21 cellular contexts compared by ENCODE assay signal in the genomic region with DNA sequence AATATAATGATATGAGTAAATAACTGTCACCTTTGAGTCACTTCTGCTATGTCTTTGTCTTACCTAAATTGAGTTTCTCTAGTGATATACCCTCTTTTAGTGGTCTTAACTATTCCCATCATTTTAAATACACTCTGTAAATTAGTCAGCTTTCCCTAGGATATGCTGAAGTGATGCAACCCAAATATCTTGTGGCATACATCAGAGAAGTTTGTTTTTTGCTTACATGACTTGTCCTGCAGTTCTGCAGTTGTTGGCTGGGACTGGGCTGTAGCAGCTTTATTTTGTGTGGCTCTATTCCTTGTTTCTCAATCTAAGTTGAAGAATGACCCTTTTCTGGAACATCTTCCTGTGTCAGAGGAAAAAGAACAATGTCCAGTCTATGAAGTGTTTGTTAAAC.
DNase-seq lines count a peak whose midpoint lies in the region; TF ChIP-seq lines count a peak whose summit lies in the region.
"Had no signal": no experiment of that assay in that cellular context is flagged by ENCODE, and none has a peak within 500 bp of the region (broad histone marks: within the 10 kb centered on the region; RNA-seq: fewer than 3 reads in every experiment).

No MANE protein-coding gene starts in this region.

- H3K9me3 ChIP-seq in smooth muscle cell (replicated peaks; ENCODE audit: low read depth) = no peaks in the 10 kb centered on the region
- H3K9me3 ChIP-seq: gastrocnemius medialis, MG63, SJCRH30, spleen, transverse colon had no signal

- H3K27ac Mint-ChIP-seq in type B pancreatic cell = no peak overlapping the region
- H3K27ac Mint-ChIP-seq: GM23338; stimulated activated effector memory CD8-positive, alpha-beta T cell treated with anti-CD3 and anti-CD28 coated beads, Interleukin-12 subunit alpha, Interleukin-12 subunit beta, amount 100 ng/mL, for 72 hours had no signal

- no peak overlapping the region for H2AFZ ChIP-seq in smooth muscle cell (ENCODE audit: low read depth)
- H2AFZ ChIP-seq: GM23338 had no signal

- peaks cover 25% of the 10 kb centered on the region for H3K4me1 ChIP-seq in smooth muscle cell (ENCODE audit: low read depth)
- H3K4me1 ChIP-seq: spleen had no signal

- H3F3A ChIP-seq in smooth muscle cell (ENCODE audit: low read depth) = peaks cover 17% of the 10 kb centered on the region

- peak overlapping the region; percentile 55 for H3K27ac ChIP-seq in smooth muscle cell (ENCODE audit: low read depth)
- H3K27ac ChIP-seq: gastrocnemius medialis, SJCRH30, spleen had no signal

- H3K9ac ChIP-seq in smooth muscle cell (ENCODE audit: low read depth) = peak overlapping the region; percentile 17

- H3K4me3 ChIP-seq in fibroblast of the aortic adventitia (ENCODE audit: low read depth, low read length) (no peak overlapping the region), smooth muscle cell (no peak overlapping the region)
- H3K4me3 ChIP-seq: gastrocnemius medialis, GM23338, MG63, SJCRH30, spleen, transverse colon had no signal

- TF ChIP-seq CTCF in fibroblast of the aortic adventitia (IDR thresholded peaks at IDR 0.05; ENCODE audit: insufficient read depth, low read length) (no peak), smooth muscle cell (IDR thresholded peaks at IDR 0.05; ENCODE audit: borderline replicate concordance, insufficient read depth, poor library complexity, severe bottlenecking) (no peak), type B pancreatic cell (conservative IDR thresholded peaks at IDR 0.05) (no peak)

- no peaks in the 10 kb centered on the region for H3K27me3 Mint-ChIP-seq in type B pancreatic cell
- H3K27me3 Mint-ChIP-seq: CD4-positive, alpha-beta memory T cell had no signal

- H3K4me1 Mint-ChIP-seq in type B pancreatic cell (ENCODE audit: unreplicated experiment) = peaks cover 14% of the 10 kb centered on the region
- H3K4me1 Mint-ChIP-seq: CD4-positive, alpha-beta memory T cell had no signal

- H3K4me2 ChIP-seq in smooth muscle cell = peak overlapping the region; percentile 4
- H3K4me2 ChIP-seq: GM23338 had no signal

- H4K20me1 ChIP-seq in smooth muscle cell (ENCODE audit: low read depth) = peaks cover 40% of the 10 kb centered on the region

- DNase-seq in GM04503 (ENCODE audit: low read depth) (peak; percentile 78), amniotic stem cell (lab: John Stamatoyannopoulos, UW) (peak; percentile 19), fibroblast of the aortic adventitia (ENCODE audit: low read depth) (peak; percentile 74), smooth muscle cell (lab: John Stamatoyannopoulos, UW; ENCODE audit: unreplicated experiment) (no peak), H4 (ENCODE audit: low spot score) (no peak), type B pancreatic cell (ENCODE audit: extremely low spot score, unreplicated experiment) (no peak), dermis blood vessel endothelial cell (no peak)
- no peak for DNase-seq in stimulated activated CD4-positive, alpha-beta T cell treated with anti-CD3 and anti-CD28 coated beads, Interleukin-2, amount 100 ng/mL, for 48 hours
- DNase-seq: activated CD4-positive, alpha-beta T cell treated with anti-CD3 and anti-CD28 coated beads for 1 hour; activated gamma-delta T cell treated with Interleukin-2 at 50 U/mL for 16 hours; CD4-positive, alpha-beta memory T cell; DND-41; gastrocnemius medialis; MG63; NCI-H2029 treated with DMSO at 0.1 percent for 48 hours; NCI-H524; SJCRH30; spleen; transverse colon had no signal

- H3K4me3 Mint-ChIP-seq in type B pancreatic cell = no peak overlapping the region
- H3K4me3 Mint-ChIP-seq: CD4-positive, alpha-beta memory T cell; GM23338; stimulated activated effector memory CD8-positive, alpha-beta T cell treated with anti-CD3 and anti-CD28 coated beads, Interleukin-12 subunit alpha, Interleukin-12 subunit beta, amount 100 ng/mL, for 72 hours had no signal

- H3K9me3 Mint-ChIP-seq in type B pancreatic cell = no peaks in the 10 kb centered on the region
- H3K9me3 Mint-ChIP-seq: CD4-positive, alpha-beta memory T cell; GM23338; stimulated activated effector memory CD8-positive, alpha-beta T cell treated with anti-CD3 and anti-CD28 coated beads, Interleukin-12 subunit alpha, Interleukin-12 subunit beta, amount 100 ng/mL, for 72 hours had no signal

- peaks cover 47% of the 10 kb centered on the region for H3K36me3 Mint-ChIP-seq in type B pancreatic cell

- H3K27me3 ChIP-seq in smooth muscle cell (ENCODE audit: low read depth) = no peaks in the 10 kb centered on the region
- H3K27me3 ChIP-seq: gastrocnemius medialis, MG63, SJCRH30, spleen, transverse colon had no signal

- H3K79me2 ChIP-seq in smooth muscle cell (ENCODE audit: low read depth) = peaks cover 8% of the 10 kb centered on the region

- H3K36me3 ChIP-seq in smooth muscle cell (ENCODE audit: low read depth) = peaks cover 35% of the 10 kb centered on the region

Comparison
In these comparisons a context has a peak if more than half of its experiments do, and no peak if none do; other contexts are left out.
1. DNase-seq: peak in GM04503 (single experiment), amniotic stem cell (single experiment) and fibroblast of the aortic adventitia (single experiment); none in smooth muscle cell (single experiment), H4 (single experiment), type B pancreatic cell (single experiment), stimulated activated CD4-positive, alpha-beta T cell treated with anti-CD3 and anti-CD28 coated beads, Interleukin-2, amount 100 ng/mL, for 48 hours (0 of 2) and dermis blood vessel endothelial cell (single experiment).